ENCODE assay signal across 21 cellular contexts in genomic region chr1:24195874-24196273, GRCh38. TPM values are rescaled to one million over a fixed set of nuclear protein-coding genes. Genes with fewer than 3 reads are reported as not detected.
A peak's percentile ranks its signal among the peaks of the same experiment; 100 is the strongest.
DNase-seq lines count a peak whose midpoint lies in the region; ATAC-seq, FAIRE-seq and TF ChIP-seq lines count a peak whose summit lies in the region.
"Had no signal": no experiment of that assay in that cellular context is flagged by ENCODE, and none has a peak within 500 bp of the region (broad histone marks: within the 10 kb centered on the region; RNA-seq: fewer than 3 reads in every experiment).

No MANE protein-coding gene starts in this region.

- H3K9ac ChIP-seq in kidney (ENCODE audit: low read length in 2 of 2), result no peak overlapping the region
- H3K9ac ChIP-seq: BLaER1, GM23248 had no signal

- no peak overlapping the region for H3K4me3 ChIP-seq in bronchial epithelial cell (ENCODE audit: low read depth, low read length)
- no peak overlapping the region for H3K4me3 ChIP-seq in kidney (ENCODE audit: low read length in 2 of 2)
- H3K4me3 ChIP-seq in effector memory CD4-positive, alpha-beta T cell (ENCODE audit: insufficient read depth, low read depth, low read length, poor library complexity, severe bottlenecking), result no peak overlapping the region
- H3K4me3 ChIP-seq: BLaER1, GM23248 had no signal

- H3K27ac ChIP-seq in kidney (ENCODE audit: low read depth in 2 of 2, low read length in 2 of 2), result no peak overlapping the region
- no peak overlapping the region for H3K27ac ChIP-seq in effector memory CD4-positive, alpha-beta T cell (ENCODE audit: insufficient read depth, low read length, poor library complexity, severe bottlenecking)
- H3K27ac ChIP-seq: BLaER1, GM23248 had no signal

- peaks cover 2% of the 10 kb centered on the region for H3K36me3 Mint-ChIP-seq in activated naive CD8-positive, alpha-beta T cell
- no peaks in the 10 kb centered on the region for H3K36me3 Mint-ChIP-seq in activated naive CD8-positive, alpha-beta T cell treated with anti-CD3 and anti-CD28 coated beads, Interleukin-2, amount 50 U/mL, for 24 hours (ENCODE audit: low read depth)
- H3K36me3 Mint-ChIP-seq: CD8-positive, alpha-beta memory T cell had no signal

- H3K9me3 Mint-ChIP-seq in activated naive CD8-positive, alpha-beta T cell (ENCODE audit: low read depth), result no peaks in the 10 kb centered on the region
- H3K9me3 Mint-ChIP-seq in activated naive CD8-positive, alpha-beta T cell treated with anti-CD3 and anti-CD28 coated beads, Interleukin-2, amount 50 U/mL, for 24 hours, result no peaks in the 10 kb centered on the region
- H3K9me3 Mint-ChIP-seq: CD8-positive, alpha-beta memory T cell had no signal

- H3K27ac Mint-ChIP-seq in activated naive CD8-positive, alpha-beta T cell, result peak overlapping the region; percentile 89
- H3K27ac Mint-ChIP-seq in activated naive CD8-positive, alpha-beta T cell treated with anti-CD3 and anti-CD28 coated beads, Interleukin-2, amount 50 U/mL, for 24 hours, result no peak overlapping the region
- H3K27ac Mint-ChIP-seq: CD8-positive, alpha-beta memory T cell had no signal

- intact Hi-C loops in kidney (cut with DNase I), result loop anchor here (5.0 kb wide), 1 partner anchor 441 kb away; no protein-coding TSS in a partner anchor

- no peaks in the 10 kb centered on the region for H3K9me3 ChIP-seq in kidney (ENCODE audit: control insufficient read depth in 1 of 2, low read length in 2 of 2)
- no peaks in the 10 kb centered on the region for H3K9me3 ChIP-seq in effector memory CD4-positive, alpha-beta T cell (ENCODE audit: control insufficient read depth, low read length)
- H3K9me3 ChIP-seq: BLaER1 had no signal

- no peaks in the 10 kb centered on the region for H3K27me3 Mint-ChIP-seq in activated naive CD8-positive, alpha-beta T cell
- H3K27me3 Mint-ChIP-seq in activated naive CD8-positive, alpha-beta T cell treated with anti-CD3 and anti-CD28 coated beads, Interleukin-2, amount 50 U/mL, for 24 hours, result no peaks in the 10 kb centered on the region
- H3K27me3 Mint-ChIP-seq: CD8-positive, alpha-beta memory T cell had no signal

- no peak overlapping the region for H3K4me3 Mint-ChIP-seq in activated naive CD8-positive, alpha-beta T cell
- H3K4me3 Mint-ChIP-seq in activated naive CD8-positive, alpha-beta T cell treated with anti-CD3 and anti-CD28 coated beads, Interleukin-2, amount 50 U/mL, for 24 hours, result no peak overlapping the region
- H3K4me3 Mint-ChIP-seq: CD8-positive, alpha-beta memory T cell had no signal

- FAIRE-seq in bronchial epithelial cell (lab: Jason Lieb, UNC) (no peak), kidney (lab: Jason Lieb, UNC) (no peak)
- FAIRE-seq: A204.1, G401.6, RCC 7860 had no signal

- DNase-seq in activated naive CD8-positive, alpha-beta T cell treated with anti-CD3 and anti-CD28 coated beads, Interleukin-2, amount 50 U/mL, for 24 hours, result no peak
- DNase-seq in bronchial epithelial cell (ENCODE audit: low read depth) (peak; percentile 80), kidney (peak; percentile 59), D341Med (ENCODE audit: low spot score) (no peak)
- no peak for DNase-seq in effector memory CD4-positive, alpha-beta T cell
- DNase-seq: CD8-positive, alpha-beta memory T cell; DMS79 treated with DMSO at 0.1 percent for 48 hours; GM23248; KBM-7; NCI-H1048; NCI-H1436 treated with DMSO at 0.1 percent for 48 hours; NCI-H2081; NCI-H2227 treated with DMSO at 0.1 percent for 48 hours; NCI-H524; SIG-M5 had no signal

- H3K36me3 ChIP-seq in bronchial epithelial cell (ENCODE audit: control insufficient read depth, insufficient read depth, low read length), result no peaks in the 10 kb centered on the region
- H3K36me3 ChIP-seq in kidney (ENCODE audit: control insufficient read depth in 1 of 2, insufficient read depth in 2 of 2, low read length in 2 of 2), result no peaks in the 10 kb centered on the region
- H3K36me3 ChIP-seq in effector memory CD4-positive, alpha-beta T cell (ENCODE audit: control insufficient read depth, insufficient read depth, low read length), result no peaks in the 10 kb centered on the region
- H3K36me3 ChIP-seq: BLaER1 had no signal

- TF ChIP-seq CTCF in bronchial epithelial cell (IDR thresholded peaks at IDR 0.05; ENCODE audit: insufficient read depth, low read length, severe bottlenecking) (no peak), kidney (IDR thresholded peaks at IDR 0.05; ENCODE audit: borderline replicate concordance, extremely low read depth, insufficient read depth) (no peak)

- H3K4me1 Mint-ChIP-seq in activated naive CD8-positive, alpha-beta T cell (ENCODE audit: low read depth), result peaks cover 52% of the 10 kb centered on the region
- H3K4me1 Mint-ChIP-seq in activated naive CD8-positive, alpha-beta T cell treated with anti-CD3 and anti-CD28 coated beads, Interleukin-2, amount 50 U/mL, for 24 hours, result peaks cover 53% of the 10 kb centered on the region

- no peak for ATAC-seq in activated naive CD8-positive, alpha-beta T cell treated with anti-CD3 and anti-CD28 coated beads, Interleukin-2, amount 50 U/mL, for 24 hours
- no peak for ATAC-seq in GM21526 (IDR thresholded peaks at IDR 0.05; ENCODE audit: low FRiP score, unreplicated experiment)

- peaks cover 0 to 2% of the 10 kb centered on the region in 2 donors for H3K4me1 ChIP-seq in kidney (ENCODE audit: control insufficient read depth in 1 of 2, insufficient read depth in 1 of 2, low read depth in 1 of 2, low read length in 2 of 2)
- peaks cover 6% of the 10 kb centered on the region for H3K4me1 ChIP-seq in effector memory CD4-positive, alpha-beta T cell (ENCODE audit: control insufficient read depth, insufficient read depth, low read length, poor library complexity, severe bottlenecking)

- H3K27me3 ChIP-seq in bronchial epithelial cell (ENCODE audit: control insufficient read depth, insufficient read depth, low read length), result no peaks in the 10 kb centered on the region
- no peaks in the 10 kb centered on the region for H3K27me3 ChIP-seq in effector memory CD4-positive, alpha-beta T cell (replicated peaks; ENCODE audit: control insufficient read depth, insufficient read depth, low read length, poor library complexity, severe bottlenecking)

RNA-seq across cellular contexts. Expression of gene IFNLR1, which starts 8.8 kb away (rescaled TPM):
- total RNA-seq in bronchial epithelial cell (4.5 and 5.5 TPM in 2 replicates), kidney (4.8 TPM)
- 1.6 TPM for polyA plus RNA-seq in kidney (ENCODE audit: insufficient read depth, low read depth, low replicate concordance)
- total RNA-seq: GM23248 had no signal
- polyA plus RNA-seq: GM23248 had no signal

RNA-seq across cellular contexts. Expression of gene IL22RA1, which starts 52.9 kb away (rescaled TPM):
- total RNA-seq in bronchial epithelial cell, result 0.26 and 1.5 TPM in 2 replicates
- 1.4 TPM for total RNA-seq in kidney
- 1.4 TPM for polyA plus RNA-seq in kidney (ENCODE audit: insufficient read depth, low read depth, low replicate concordance)
- total RNA-seq: CD8-positive, alpha-beta memory T cell; GM23248 had no signal
- polyA plus RNA-seq: CD8-positive, alpha-beta memory T cell had no signal

Comparison
In these comparisons a context has a peak if more than half of its experiments do, and no peak if none do; other contexts are left out.
1. DNase-seq: peak in bronchial epithelial cell (single experiment) and kidney (single experiment); none in activated naive CD8-positive, alpha-beta T cell treated with anti-CD3 and anti-CD28 coated beads, Interleukin-2, amount 50 U/mL, for 24 hours (single experiment), D341Med (single experiment) and effector memory CD4-positive, alpha-beta T cell (0 of 3).